Comparison of ENCODE assay signal across 1 cellular context in the genomic region with DNA sequence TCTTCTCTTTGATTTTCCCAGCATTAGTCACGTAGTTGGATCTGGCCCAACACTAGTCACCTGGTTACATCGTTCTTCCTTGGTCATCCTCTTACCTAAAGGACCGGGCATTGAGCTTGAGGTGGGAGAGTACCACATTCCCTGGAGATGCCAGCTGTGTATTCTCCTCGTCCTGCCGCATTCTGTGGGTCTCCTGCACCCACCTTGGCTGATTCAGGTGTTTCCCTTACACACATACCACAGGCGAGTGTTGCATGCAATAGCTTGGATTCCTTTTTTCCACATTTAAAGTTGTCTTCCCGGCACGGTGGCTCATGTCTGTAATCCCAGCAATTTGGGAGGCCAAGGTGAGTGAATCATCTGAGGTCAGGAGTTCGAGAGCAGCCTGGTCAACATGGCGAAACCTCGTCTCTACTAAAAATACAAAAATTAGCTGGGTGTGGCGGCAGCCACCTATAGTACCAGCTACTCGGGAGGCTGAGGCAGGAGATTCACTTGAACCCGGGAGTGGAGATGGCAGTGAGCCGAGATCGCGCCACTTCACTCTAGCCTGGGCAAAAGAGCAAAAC.
TF ChIP-seq lines count a peak whose summit lies in the region.

No MANE protein-coding gene starts in this region.

TF ChIP-seq in liver, 16 proteins besides CTCF, POLR2A, EP300 and RAD21 (continued from another document):
- TF ChIP-seq, protein P1, sequence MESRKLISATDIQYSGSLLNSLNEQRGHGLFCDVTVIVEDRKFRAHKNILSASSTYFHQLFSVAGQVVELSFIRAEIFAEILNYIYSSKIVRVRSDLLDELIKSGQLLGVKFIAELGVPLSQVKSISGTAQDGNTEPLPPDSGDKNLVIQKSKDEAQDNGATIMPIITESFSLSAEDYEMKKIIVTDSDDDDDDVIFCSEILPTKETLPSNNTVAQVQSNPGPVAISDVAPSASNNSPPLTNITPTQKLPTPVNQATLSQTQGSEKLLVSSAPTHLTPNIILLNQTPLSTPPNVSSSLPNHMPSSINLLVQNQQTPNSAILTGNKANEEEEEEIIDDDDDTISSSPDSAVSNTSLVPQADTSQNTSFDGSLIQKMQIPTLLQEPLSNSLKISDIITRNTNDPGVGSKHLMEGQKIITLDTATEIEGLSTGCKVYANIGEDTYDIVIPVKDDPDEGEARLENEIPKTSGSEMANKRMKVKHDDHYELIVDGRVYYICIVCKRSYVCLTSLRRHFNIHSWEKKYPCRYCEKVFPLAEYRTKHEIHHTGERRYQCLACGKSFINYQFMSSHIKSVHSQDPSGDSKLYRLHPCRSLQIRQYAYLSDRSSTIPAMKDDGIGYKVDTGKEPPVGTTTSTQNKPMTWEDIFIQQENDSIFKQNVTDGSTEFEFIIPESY (IDR thresholded peaks at IDR 0.05) = no peak
